1 cellular context compared by ENCODE assay signal in the genomic region with DNA sequence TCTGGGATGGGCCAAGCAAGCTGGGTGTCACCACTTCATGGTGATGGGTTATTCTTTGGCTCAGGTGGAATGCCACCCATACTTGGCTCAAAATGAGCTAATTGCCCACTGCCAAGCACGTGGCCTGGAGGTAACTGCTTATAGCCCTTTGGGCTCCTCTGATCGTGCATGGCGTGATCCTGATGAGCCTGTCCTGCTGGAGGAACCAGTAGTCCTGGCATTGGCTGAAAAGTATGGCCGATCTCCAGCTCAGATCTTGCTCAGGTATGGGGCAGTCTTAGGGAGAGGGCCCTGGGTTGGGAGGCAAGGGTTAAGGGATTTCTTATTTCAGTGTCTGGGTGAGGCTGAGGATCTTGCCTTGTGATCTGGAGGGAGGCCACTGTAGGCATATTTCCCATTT.
TF ChIP-seq lines count a peak whose summit lies in the region.

No MANE protein-coding gene starts in this region.

TF ChIP-seq in HepG2, 621 proteins besides CTCF, POLR2A, EP300 and RAD21:
- TF ChIP-seq RBFOX2 (IDR thresholded peaks at IDR 0.05; ENCODE audit: low read depth, low read length): 0 out of 2 replicates have a peak, but pooled peaks have one; percentile 34
- TF ChIP-seq SCMH1 (CRISPR knock-in tag; IDR thresholded peaks at IDR 0.05; ENCODE audit: borderline replicate concordance): no peak
